8 cellular contexts compared by ENCODE assay signal in the genomic region with DNA sequence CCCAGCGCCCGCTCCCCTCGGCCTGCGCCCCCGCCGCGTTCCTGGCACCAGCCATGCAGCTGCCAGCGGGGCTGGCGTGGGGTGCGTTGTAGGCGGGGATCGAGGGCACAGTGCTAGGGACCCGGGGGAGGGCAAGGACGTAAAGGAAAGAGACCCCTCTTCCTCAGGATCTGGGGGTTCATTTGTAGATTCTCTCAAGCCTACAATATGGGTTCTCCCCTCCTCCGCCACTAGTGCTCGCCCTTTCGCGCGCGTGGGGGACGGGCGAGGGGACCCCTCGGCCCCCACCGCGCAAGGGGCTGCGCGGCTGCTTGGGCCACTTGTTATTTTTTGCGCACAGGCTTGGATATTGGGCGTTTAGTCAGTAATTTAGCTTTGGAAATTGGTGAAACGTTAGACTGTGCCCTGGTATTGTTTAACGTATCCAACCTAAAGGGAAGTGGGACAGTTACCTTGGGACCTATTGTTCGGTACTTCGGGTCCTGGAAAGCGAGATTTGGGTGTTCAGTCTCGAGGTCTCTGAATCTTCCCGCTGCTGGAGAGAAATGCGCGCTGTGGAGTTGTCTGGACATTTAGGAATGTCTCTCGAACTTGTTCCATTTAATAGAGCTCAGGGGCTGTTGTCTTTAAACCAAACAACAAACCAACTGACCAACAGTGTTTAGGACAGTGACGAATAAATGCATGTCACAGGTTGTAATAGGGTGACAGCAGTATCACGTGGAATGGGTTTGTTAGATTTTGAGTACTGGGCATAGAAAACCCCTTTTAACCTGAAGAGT. TPM values are rescaled to one million over a fixed set of nuclear protein-coding genes. Genes with fewer than 3 reads are reported as not detected.
DNase-seq lines count a peak whose midpoint lies in the region; ATAC-seq and TF ChIP-seq lines count a peak whose summit lies in the region.

No MANE protein-coding gene starts in this region.

- H3K9me3 Mint-ChIP-seq in activated CD8-positive, alpha-beta memory T cell treated with anti-CD3 and anti-CD28 coated beads, Interleukin-2, amount 10 ng/mL, durations not matched to agents 7 days and 5 days (ENCODE audit: low read depth), result no peaks in the 10 kb centered on the region

- H3K4me1 ChIP-seq in HAP-1 (peaks cover 12% of the 10 kb centered on the region; the same call in 1 of the 2 replicates), MM.1S (ENCODE audit: low read length) (no peaks in the 10 kb centered on the region)

- H3K4me3 ChIP-seq in HAP-1, result peak overlapping the region; percentile 54
- H3K4me3 ChIP-seq in MM.1S (ENCODE audit: low read length), result peak overlapping the region; percentile 89
- peak overlapping the region; percentile 64 for H3K4me3 ChIP-seq in brain microvascular endothelial cell (ENCODE audit: low read depth, low read length)

- H4K20me1 ChIP-seq in MM.1S (ENCODE audit: insufficient read depth, low read length), result no peaks in the 10 kb centered on the region

- in situ Hi-C loops in HAP-1 (cut with MboI; ENCODE audit: low sequenced_read_pairs), result no loop called here
- in situ Hi-C loops in brain microvascular endothelial cell (cut with HindIII; ENCODE audit: low pct_ligation_motif_present, low sequenced_read_pairs), result no loop called here

- TF ChIP-seq CTCF in MM.1S (IDR thresholded peaks at IDR 0.05; ENCODE audit: low read length), result no peak
- TF ChIP-seq CTCF in brain microvascular endothelial cell (IDR thresholded peaks at IDR 0.05; ENCODE audit: low read depth, low read length, missing control alignments), result no peak

- no peaks in the 10 kb centered on the region for H3K9me2 ChIP-seq in MM.1S (replicated peaks; ENCODE audit: insufficient read depth, low read length)

- H3K9me3 ChIP-seq in HAP-1 (no peaks in the 10 kb centered on the region), MM.1S (replicated peaks; ENCODE audit: insufficient read depth, low read length) (no peaks in the 10 kb centered on the region)

- H3K27ac Mint-ChIP-seq in activated CD8-positive, alpha-beta memory T cell treated with anti-CD3 and anti-CD28 coated beads, Interleukin-2, amount 10 ng/mL, durations not matched to agents 7 days and 5 days, result no peak overlapping the region

- H3K27ac ChIP-seq in MM.1S (ENCODE audit: low read length), result no peak overlapping the region
- peak overlapping the region; percentile 56 for H3K27ac ChIP-seq in brain microvascular endothelial cell
- peak overlapping the region; percentile 24 for H3K27ac ChIP-seq in substantia nigra (ENCODE audit: low read depth, low read length, poor library complexity, severe bottlenecking)

- peaks cover 59% of the 10 kb centered on the region for H3K27me3 Mint-ChIP-seq in activated CD8-positive, alpha-beta memory T cell treated with anti-CD3 and anti-CD28 coated beads, Interleukin-2, amount 10 ng/mL, durations not matched to agents 7 days and 5 days

- no peak for ATAC-seq in activated CD8-positive, alpha-beta memory T cell treated with anti-CD3 and anti-CD28 coated beads, Interleukin-2, amount 10 ng/mL, durations not matched to agents 7 days and 5 days

- DNase-seq in activated CD8-positive, alpha-beta memory T cell treated with anti-CD3 and anti-CD28 coated beads, Interleukin-2, amount 10 ng/mL, durations not matched to agents 7 days and 5 days, result no peak
- no peak for DNase-seq in activated CD8-positive, alpha-beta memory T cell treated with anti-CD3 and anti-CD28 coated beads for 24 hours
- peak; percentile 28 to 47 for DNase-seq in HAP-1 (ENCODE audit: low spot score in 2 of 2)
- DNase-seq in MM.1S, result no peak
- DNase-seq in brain microvascular endothelial cell, result peak; percentile 44
- peak; percentile 73 for DNase-seq in left kidney (ENCODE audit: low read depth, low spot score)
- DNase-seq in substantia nigra (lab: John Stamatoyannopoulos, UW), result peak in 6 of 49 donors; percentile 3 to 70 (median 18)
- DNase-seq in HT-29 (ENCODE audit: low spot score), result no peak

- peak overlapping the region; percentile 85 for H2AFZ ChIP-seq in MM.1S (ENCODE audit: low read length)

- H3K4me3 Mint-ChIP-seq in activated CD8-positive, alpha-beta memory T cell treated with anti-CD3 and anti-CD28 coated beads, Interleukin-2, amount 10 ng/mL, durations not matched to agents 7 days and 5 days, result peak overlapping the region; percentile 59

- H3K36me3 ChIP-seq in HAP-1 (replicated peaks) (no peaks in the 10 kb centered on the region), MM.1S (replicated peaks; ENCODE audit: insufficient read depth, low read length) (no peaks in the 10 kb centered on the region), brain microvascular endothelial cell (replicated peaks) (no peaks in the 10 kb centered on the region)

- peak overlapping the region; percentile 96 for H3K4me2 ChIP-seq in MM.1S (ENCODE audit: low read depth, low read length)

- no peaks in the 10 kb centered on the region for H3K36me3 Mint-ChIP-seq in activated CD8-positive, alpha-beta memory T cell treated with anti-CD3 and anti-CD28 coated beads, Interleukin-2, amount 10 ng/mL, durations not matched to agents 7 days and 5 days

- H3K4me1 Mint-ChIP-seq in activated CD8-positive, alpha-beta memory T cell treated with anti-CD3 and anti-CD28 coated beads, Interleukin-2, amount 10 ng/mL, durations not matched to agents 7 days and 5 days, result peaks cover 12% of the 10 kb centered on the region

- peaks cover 3% of the 10 kb centered on the region; the same call in 1 of the 2 replicates for H3F3A ChIP-seq in MM.1S (ENCODE audit: insufficient read depth, low read length)

- CTCF ChIA-PET in activated CD8-positive, alpha-beta memory T cell treated with anti-CD3 and anti-CD28 coated beads, Interleukin-2, amount 10 ng/mL, durations not matched to agents 7 days and 5 days (lab: Charles Lee), result no interaction called here

- H3K79me2 ChIP-seq in MM.1S (ENCODE audit: low read length), result no peaks in the 10 kb centered on the region

- H3K27me3 ChIP-seq in HAP-1 (ENCODE audit: low read depth) (no peaks in the 10 kb centered on the region), MM.1S (replicated peaks; ENCODE audit: insufficient read depth, low read length) (no peaks in the 10 kb centered on the region), brain microvascular endothelial cell (replicated peaks) (no peaks in the 10 kb centered on the region)

- peak overlapping the region; percentile 56 for H3K9ac ChIP-seq in MM.1S (ENCODE audit: low read length)

RNA-seq across cellular contexts. Expression of a gene that starts 0.8 kb away (rescaled TPM):
- total RNA-seq in activated CD8-positive, alpha-beta memory T cell treated with anti-CD3 and anti-CD28 coated beads, Interleukin-2, amount 10 ng/mL, durations not matched to agents 7 days and 5 days, result under 1 TPM; 0.20 to 0.23 TPM
- total RNA-seq in HT-29 (2014; rRNA removed; shearing (Covaris generic)), result 0.18 and 0.61 TPM in 2 replicates

Comparison
In these comparisons a context has a peak if more than half of its experiments do, and no peak if none do; other contexts are left out.
1. DNase-seq: peak in HAP-1 (2 of 2), brain microvascular endothelial cell (single experiment) and left kidney (single experiment); none in activated CD8-positive, alpha-beta memory T cell treated with anti-CD3 and anti-CD28 coated beads, Interleukin-2, amount 10 ng/mL, durations not matched to agents 7 days and 5 days (single experiment), activated CD8-positive, alpha-beta memory T cell treated with anti-CD3 and anti-CD28 coated beads for 24 hours (single experiment), MM.1S (single experiment) and HT-29 (single experiment).
2. Peak in every context shown above with its lines, with median percentiles within 50 percentile points of each other: H3K4me3 ChIP-seq.